In genomic region chr1:204763773-204764427, GRCh38 we compare ENCODE assay signal across 8 cellular contexts.
A peak's percentile ranks its signal among the peaks of the same experiment; 100 is the strongest.
DNase-seq lines count a peak whose midpoint lies in the region; ATAC-seq and TF ChIP-seq lines count a peak whose summit lies in the region.

No MANE protein-coding gene starts in this region.

- H3K9me3 ChIP-seq in Caco-2 (no peaks in the 10 kb centered on the region), psoas muscle (no peaks in the 10 kb centered on the region), aorta (ENCODE audit: control insufficient read depth, low read length) (peaks cover 5% of the 10 kb centered on the region)

- TF ChIP-seq CTCF in Caco-2 (IDR thresholded peaks at IDR 0.05; ENCODE audit: insufficient read depth in 1 of 2, low read depth in 1 of 2, low read length in 1 of 2, severe bottlenecking in 1 of 2, unreplicated experiment in 1 of 2) (peak; percentile 77 to 88), psoas muscle (IDR thresholded peaks at IDR 0.05) (peak; percentile 61)

- no peaks in the 10 kb centered on the region for H3K36me3 Mint-ChIP-seq in Caco-2 (ENCODE audit: insufficient read depth, unreplicated experiment)
- H3K36me3 Mint-ChIP-seq in activated naive CD4-positive, alpha-beta T cell treated with anti-CD3 and anti-CD28 coated beads, Interleukin-2, amount 50 U/mL, for 72 hours = no peaks in the 10 kb centered on the region

- H3K4me3 ChIP-seq in Caco-2 (ENCODE audit: low read depth, low read length) (no peak overlapping the region), psoas muscle (no peak overlapping the region), aorta (ENCODE audit: low read length in 2 of 2) (no peak overlapping the region)

- H3K4me3 Mint-ChIP-seq in Caco-2 (ENCODE audit: unreplicated experiment) = no peak overlapping the region

- H3K4me1 Mint-ChIP-seq in Caco-2 (ENCODE audit: low read depth, unreplicated experiment) = no peaks in the 10 kb centered on the region

- H3K36me3 ChIP-seq in Caco-2 (ENCODE audit: control insufficient read depth, insufficient read depth, low read length) (no peaks in the 10 kb centered on the region), psoas muscle (ENCODE audit: insufficient read depth in 1 of 2, low read depth in 1 of 2) (no peaks in the 10 kb centered on the region), aorta (ENCODE audit: control insufficient read depth in 1 of 2, insufficient read depth in 2 of 2, low read length in 1 of 2) (no peaks in the 10 kb centered on the region)

- peak; percentile 94 to 98 for ATAC-seq in activated naive CD4-positive, alpha-beta T cell treated with anti-CD3 and anti-CD28 coated beads, Interleukin-2, amount 50 U/mL, for 72 hours
- peak; percentile 70 to 93 (median 84) for ATAC-seq in psoas muscle
- peak; percentile 92 for ATAC-seq in aorta (ENCODE audit: low FRiP score)

- BruUV-seq in Caco-2 (replicated peaks; lab: Mats Ljungman, UMichigan) = no TSS peak

- intact Hi-C loops in Caco-2 (cut with micrococcal nuclease; ENCODE audit: unreplicated experiment) (loop anchor here (1.0 kb wide), 1 partner anchor 199 kb away; no protein-coding TSS in a partner anchor), cardiac septum (cut with DNase I) (loop anchor here (2.0 kb wide), 1 partner anchor 199 kb away; no protein-coding TSS in a partner anchor), psoas muscle (cut with DNase I) (loop anchor here in 1 of 2 donors (10.0 kb wide), 1 partner anchor 199 kb away; no protein-coding TSS in a partner anchor), aorta (cut with DNase I) (loop anchor here in 1 of 2 donors (5.0 kb wide), 1 partner anchor 197 kb away; no protein-coding TSS in a partner anchor)

- no peaks in the 10 kb centered on the region for H3K27me3 ChIP-seq in Caco-2 (replicated peaks; ENCODE audit: control insufficient read depth, insufficient read depth, low read length)
- peaks cover 0 to 41% (median 3%) of the 10 kb centered on the region in 3 donors for H3K27me3 ChIP-seq in psoas muscle (ENCODE audit: insufficient read depth in 3 of 3, low read length in 2 of 3)
- H3K27me3 ChIP-seq in aorta (ENCODE audit: control insufficient read depth in 1 of 2, insufficient read depth in 2 of 2, low read length in 1 of 2) = no peaks in the 10 kb centered on the region

- no peak overlapping the region for H3K27ac Mint-ChIP-seq in Caco-2 (ENCODE audit: unreplicated experiment)
- H3K27ac Mint-ChIP-seq in activated naive CD4-positive, alpha-beta T cell treated with anti-CD3 and anti-CD28 coated beads, Interleukin-2, amount 50 U/mL, for 72 hours = no peak overlapping the region

- no peaks in the 10 kb centered on the region for H3K9me3 Mint-ChIP-seq in Caco-2 (ENCODE audit: unreplicated experiment)
- H3K9me3 Mint-ChIP-seq in activated naive CD4-positive, alpha-beta T cell treated with anti-CD3 and anti-CD28 coated beads, Interleukin-2, amount 50 U/mL, for 72 hours = no peaks in the 10 kb centered on the region

- H3K27ac ChIP-seq in psoas muscle (no peak overlapping the region), aorta (ENCODE audit: low read depth in 1 of 2, low read length in 2 of 2) (no peak overlapping the region)

- POLR2A ChIA-PET in Caco-2 (lab: Charles Lee) = interaction anchor here (0.6 kb wide), 1 partner anchor 43 kb away, joined by 4 read pairs; no protein-coding TSS in a partner anchor

- CTCF ChIA-PET in Caco-2 (lab: Charles Lee) = interaction anchor here (0.6 to 1.5 kb wide), 5 partner anchors 28 to 270 kb away, joined by 3 to 11 read pairs (median 6); partner anchors contain the start of gene PIK3C2B

- peaks cover 24% of the 10 kb centered on the region for H3K27me3 Mint-ChIP-seq in Caco-2 (ENCODE audit: insufficient read depth, unreplicated experiment)

- WGBS in psoas muscle, 3 donors = 10% methylated on average over 18 of the region's 18 CpGs
- 8 to 10% methylated on average over 18 of the region's 18 CpGs for WGBS in aorta, 2 donors

- DNase-seq in Caco-2 (peak; percentile 56 to 66), GOT3 (lab: John Stamatoyannopoulos, UW) (peak; percentile 26), MV-4-11 (lab: John Stamatoyannopoulos, UW) (peak; percentile 67), SKM-1 (lab: John Stamatoyannopoulos, UW; ENCODE audit: unreplicated experiment) (peak; percentile 29), cardiac septum (ENCODE audit: low spot score) (peak; percentile 86), psoas muscle (peak; percentile 68 to 76), aorta (peak; percentile 86 to 87)
- DNase-seq in activated naive CD4-positive, alpha-beta T cell treated with anti-CD3 and anti-CD28 coated beads, Interleukin-2, amount 50 U/mL, for 72 hours (ENCODE audit: low spot score in 2 of 2) = peak; percentile 79 to 84

- H3K4me1 ChIP-seq in Caco-2 (no peaks in the 10 kb centered on the region), psoas muscle (no peaks in the 10 kb centered on the region), aorta (ENCODE audit: control insufficient read depth in 1 of 2, insufficient read depth in 2 of 2, low read length in 2 of 2) (no peaks in the 10 kb centered on the region)

Comparison
In these comparisons a context has a peak if more than half of its experiments do, and no peak if none do; other contexts are left out.
1. DNase-seq: peak in every context shown above with its lines; median percentile 86 in aorta; 86 in cardiac septum; 82 in activated naive CD4-positive, alpha-beta T cell treated with anti-CD3 and anti-CD28 coated beads, Interleukin-2, amount 50 U/mL, for 72 hours; 72 in psoas muscle; 67 in MV-4-11; 61 in Caco-2; 29 in SKM-1; 26 in GOT3.